ENCODE assay signal across 1 cellular context in the genomic region with DNA sequence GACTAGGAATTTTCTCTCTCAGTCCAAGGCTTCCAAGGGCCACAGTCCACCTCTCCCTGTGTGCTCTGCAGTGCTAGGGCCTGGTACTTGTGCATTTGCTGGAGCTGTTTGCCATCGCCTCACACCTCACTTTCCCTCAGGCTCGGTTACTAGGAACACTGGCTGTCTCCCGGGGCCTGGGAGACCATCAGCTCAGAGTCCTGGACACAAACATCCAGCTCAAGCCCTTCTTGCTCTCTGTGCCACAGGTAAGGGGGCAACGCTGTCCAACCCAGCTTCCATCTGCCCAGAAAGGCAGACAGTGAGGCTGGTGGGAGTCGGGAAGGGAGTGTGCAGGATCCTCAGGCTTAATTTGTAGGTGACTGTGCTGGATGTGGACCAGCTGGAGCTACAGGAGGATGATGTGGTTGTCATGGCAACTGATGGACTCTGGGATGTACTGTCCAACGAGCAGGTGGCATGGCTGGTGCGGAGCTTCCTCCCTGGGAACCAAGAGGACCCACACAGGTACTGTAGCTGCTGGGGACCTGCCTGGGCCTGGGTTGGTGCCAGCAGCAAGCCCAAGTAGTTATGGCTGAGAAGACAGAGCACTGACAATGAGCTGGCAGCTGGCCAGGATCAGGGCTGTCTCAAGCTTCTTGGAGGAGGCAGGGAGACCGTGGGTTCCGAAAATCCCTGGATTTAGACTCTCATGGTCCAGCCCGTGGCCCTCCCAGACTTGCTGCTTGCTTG.
TF ChIP-seq lines count a peak whose summit lies in the region.

No MANE protein-coding gene starts in this region.

TF ChIP-seq in HepG2, 621 proteins besides CTCF, POLR2A, EP300 and RAD21:
- TF ChIP-seq ZNF556 (CRISPR knock-in tag; IDR thresholded peaks at IDR 0.05; ENCODE audit: borderline replicate concordance), result no peak
- peak; percentile 67 for TF ChIP-seq RFX1 (IDR thresholded peaks at IDR 0.05)
- TF ChIP-seq AGO2 (optimal IDR thresholded peaks at IDR 0.05; ENCODE audit: low read depth, low read length), result peak; percentile 46
